Comparison of ENCODE assay signal across 8 cellular contexts in the genomic region with DNA sequence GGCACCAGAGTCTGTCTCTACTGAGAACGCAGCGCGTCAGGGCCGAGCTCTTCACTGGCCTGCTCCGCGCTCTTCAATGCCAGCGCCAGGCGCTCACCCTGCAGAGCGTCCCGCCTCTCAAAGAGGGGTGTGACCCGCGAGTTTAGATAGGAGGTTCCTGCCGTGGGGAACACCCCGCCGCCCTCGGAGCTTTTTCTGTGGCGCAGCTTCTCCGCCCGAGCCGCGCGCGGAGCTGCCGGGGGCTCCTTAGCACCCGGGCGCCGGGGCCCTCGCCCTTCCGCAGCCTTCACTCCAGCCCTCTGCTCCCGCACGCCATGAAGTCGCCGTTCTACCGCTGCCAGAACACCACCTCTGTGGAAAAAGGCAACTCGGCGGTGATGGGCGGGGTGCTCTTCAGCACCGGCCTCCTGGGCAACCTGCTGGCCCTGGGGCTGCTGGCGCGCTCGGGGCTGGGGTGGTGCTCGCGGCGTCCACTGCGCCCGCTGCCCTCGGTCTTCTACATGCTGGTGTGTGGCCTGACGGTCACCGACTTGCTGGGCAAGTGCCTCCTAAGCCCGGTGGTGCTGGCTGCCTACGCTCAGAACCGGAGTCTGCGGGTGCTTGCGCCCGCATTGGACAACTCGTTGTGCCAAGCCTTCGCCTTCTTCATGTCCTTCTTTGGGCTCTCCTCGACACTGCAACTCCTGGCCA. TPM values are rescaled to one million over a fixed set of nuclear protein-coding genes. Genes with fewer than 3 reads are reported as not detected.
DNase-seq lines count a peak whose midpoint lies in the region; ATAC-seq lines count a peak whose summit lies in the region.

TSS of gene PTGDR (plus strand) at position 198 of the 690 bp plus-strand sequence. CDS start at position 315, 117 bp downstream.

- DNase-seq in activated effector memory CD4-positive, alpha-beta T cell treated with Interleukin-2 at 50 U/mL for 16 hours = peak; percentile 43
- DNase-seq in left ventricle myocardium superior (peak; percentile 57), sciatic nerve (ENCODE audit: low spot score) (no peak), MV-4-11 (lab: John Stamatoyannopoulos, UW) (no peak), COLO829 (ENCODE audit: low spot score) (no peak)

- peaks cover 21% of the 10 kb centered on the region for H3K9me3 ChIP-seq in KOPT-K1 (ENCODE audit: insufficient read depth, low read length, poor library complexity, severe bottlenecking)

- ATAC-seq in left ventricle myocardium superior (peak; percentile 69), sciatic nerve (peak; percentile 64), GM19395 (IDR thresholded peaks at IDR 0.05; ENCODE audit: unreplicated experiment) (no peak), HG03520 (IDR thresholded peaks at IDR 0.05; ENCODE audit: unreplicated experiment) (no peak)

- no peaks in the 10 kb centered on the region for H3K36me3 ChIP-seq in KOPT-K1 (ENCODE audit: insufficient read depth, low read length)

- intact Hi-C loops in left ventricle myocardium superior (cut with micrococcal nuclease) (no loop called here), sciatic nerve (cut with DNase I) (no loop called here)

- peak within 1 kb of the TSS; percentile 78 for H3K27ac ChIP-seq in KOPT-K1 (ENCODE audit: low read depth, low read length, poor library complexity, severe bottlenecking)

RNA-seq across cellular contexts. Expression of gene PTGDR, which starts in this region (rescaled TPM):
- total RNA-seq in left ventricle myocardium superior (1.1 TPM), sciatic nerve (4.2 TPM)

Comparison
In these comparisons a context has a peak if more than half of its experiments do, and no peak if none do; other contexts are left out.
1. DNase-seq: peak in activated effector memory CD4-positive, alpha-beta T cell treated with Interleukin-2 at 50 U/mL for 16 hours (single experiment) and left ventricle myocardium superior (single experiment); none in sciatic nerve (single experiment), MV-4-11 (single experiment) and COLO829 (single experiment).
2. ATAC-seq: peak in left ventricle myocardium superior (single experiment) and sciatic nerve (single experiment); none in GM19395 (single experiment) and HG03520 (single experiment).